In the genomic region with DNA sequence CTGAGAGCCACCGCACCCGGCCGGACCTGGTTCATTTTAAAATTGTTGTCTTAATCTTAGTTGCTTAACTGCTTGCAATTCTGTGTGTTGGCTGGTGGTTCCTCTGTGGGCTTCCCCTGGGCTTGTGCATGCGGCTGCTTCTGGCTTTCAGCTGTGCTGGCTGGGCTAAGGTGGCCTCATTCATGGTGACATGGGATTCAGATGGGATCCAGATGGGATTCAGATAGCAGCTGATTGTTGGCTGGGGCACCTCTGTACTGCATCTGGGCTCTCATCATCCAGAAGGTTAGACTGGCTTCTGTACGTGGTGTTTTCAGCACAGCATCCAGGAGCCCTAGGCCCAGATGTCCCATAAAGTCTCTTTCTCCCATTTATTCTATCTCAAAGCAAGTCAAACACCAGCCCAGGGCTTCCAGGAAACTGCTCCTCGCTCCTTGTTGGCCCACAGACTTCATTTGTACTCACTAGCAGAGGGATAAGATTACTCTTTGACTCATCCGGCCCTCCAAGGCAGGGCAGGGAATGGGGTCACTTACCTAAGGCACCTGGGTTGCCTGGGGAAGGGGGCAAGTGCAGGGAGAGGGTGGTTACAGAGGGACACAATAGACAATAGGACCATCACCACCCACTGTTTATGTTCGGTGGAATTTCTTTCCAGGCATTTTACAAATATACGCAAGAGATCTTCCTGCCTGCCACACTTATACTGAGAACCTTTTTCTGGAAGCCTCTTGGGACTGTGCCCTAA, we compare ENCODE assay signal across 12 cellular contexts. TPM values are rescaled to one million over a fixed set of nuclear protein-coding genes. Genes with fewer than 3 reads are reported as not detected.
A peak's percentile ranks its signal among the peaks of the same experiment; 100 is the strongest.
DNase-seq lines count a peak whose midpoint lies in the region; ATAC-seq and TF ChIP-seq lines count a peak whose summit lies in the region.
"Had no signal": no experiment of that assay in that cellular context is flagged by ENCODE, and none has a peak within 500 bp of the region (broad histone marks: within the 10 kb centered on the region; RNA-seq: fewer than 3 reads in every experiment).

No MANE protein-coding gene starts in this region.

- TF ChIP-seq CTCF in Panc1 (IDR thresholded peaks at IDR 0.05) (no peak), fibroblast of lung (conservative IDR thresholded peaks at IDR 0.05 in 1 of 2, IDR thresholded peaks at IDR 0.05 in 1 of 2; ENCODE audit: low read depth in 1 of 2, low read length in 2 of 2) (no peak), progenitor cell of endocrine pancreas (IDR thresholded peaks at IDR 0.05; ENCODE audit: unreplicated experiment) (no peak)

- peak; percentile 56 for DNase-seq in Daoy (ENCODE audit: low read depth)
- DNase-seq in Panc1 (ENCODE audit: low read depth, low spot score), result no peak
- peak; percentile 36 to 54 for DNase-seq in fibroblast of lung (ENCODE audit: low read depth in 2 of 2)
- DNase-seq in progenitor cell of endocrine pancreas (ENCODE audit: low spot score, unreplicated experiment), result no peak
- no peak for DNase-seq in A172 (ENCODE audit: low spot score)
- no peak for DNase-seq in NCI-H2029 treated with DMSO at 0.1 percent for 48 hours (lab: John Stamatoyannopoulos, UW)
- DNase-seq: DMS79; effector CD4-positive, alpha-beta T cell had no signal

- peaks cover 7% of the 10 kb centered on the region for H3K4me1 Mint-ChIP-seq in progenitor cell of endocrine pancreas (ENCODE audit: low read depth)

- H2AFZ ChIP-seq in fibroblast of lung (ENCODE audit: low read length), result peak overlapping the region; percentile 10

- no peak overlapping the region for H3K9ac ChIP-seq in fibroblast of lung (ENCODE audit: insufficient read depth, low read length)

- in situ Hi-C loops in Panc1 (cut with HindIII; ENCODE audit: low pct_unique_long_range_greater_than_20kb, low sequenced_read_pairs), result no loop called here

- no peaks in the 10 kb centered on the region for H3K27me3 Mint-ChIP-seq in progenitor cell of endocrine pancreas

- no peaks in the 10 kb centered on the region for H3K9me3 Mint-ChIP-seq in progenitor cell of endocrine pancreas (ENCODE audit: low read depth)
- H3K9me3 Mint-ChIP-seq: activated T-helper 1 cell treated with anti-CD3 and anti-CD28 coated beads, Interleukin-12 subunit alpha, Interleukin-12 subunit beta, Interleukin-2, Interleukin-4 antibody, amounts not matched to agents 30 ng/mL and 10 ng/mL and 1 ng/mL, durations not matched to agents 14 hours and 24 hours and 36 hours; T-helper 2 cell treated with Interferon-gamma antibody and Interleukin-4, amounts not matched to agents 5 μg/mL and 100 μg/mL, for 36 hours had no signal

- no peak for ATAC-seq in Panc1
- no peak for ATAC-seq in HG02870 (IDR thresholded peaks at IDR 0.05; ENCODE audit: unreplicated experiment)
- no peak for ATAC-seq in HG02884 (IDR thresholded peaks at IDR 0.05; ENCODE audit: unreplicated experiment)

- no TSS peak for BruUV-seq in Panc1 (replicated peaks; lab: Mats Ljungman, UMichigan)

- H3K27ac ChIP-seq in Panc1 (ENCODE audit: low read length), result peak overlapping the region; percentile 99
- peak overlapping the region; percentile 52 for H3K27ac ChIP-seq in fibroblast of lung (ENCODE audit: insufficient read depth, low read length)

- CTCF ChIA-PET in Panc1 (lab: Charles Lee), result no interaction called here

- H4K20me1 ChIP-seq in fibroblast of lung (ENCODE audit: control insufficient read depth, extremely low read depth, insufficient read depth, low read length), result no peaks in the 10 kb centered on the region

- intact Hi-C loops in Panc1 (cut with micrococcal nuclease; ENCODE audit: unreplicated experiment), result no loop called here

- H3K27me3 ChIP-seq in Panc1 (ENCODE audit: control insufficient read depth, insufficient read depth, low read length) (no peaks in the 10 kb centered on the region), fibroblast of lung (ENCODE audit: control insufficient read depth, insufficient read depth, low read length) (no peaks in the 10 kb centered on the region)

- no peak overlapping the region for H3K4me3 Mint-ChIP-seq in progenitor cell of endocrine pancreas (ENCODE audit: low read depth)
- H3K4me3 Mint-ChIP-seq: activated T-helper 1 cell treated with anti-CD3 and anti-CD28 coated beads, Interleukin-12 subunit alpha, Interleukin-12 subunit beta, Interleukin-2, Interleukin-4 antibody, amounts not matched to agents 30 ng/mL and 10 ng/mL and 1 ng/mL, durations not matched to agents 14 hours and 24 hours and 36 hours; T-helper 2 cell treated with Interferon-gamma antibody and Interleukin-4, amounts not matched to agents 5 μg/mL and 100 μg/mL, for 36 hours had no signal

- H3K36me3 Mint-ChIP-seq in progenitor cell of endocrine pancreas (ENCODE audit: insufficient read depth), result no peaks in the 10 kb centered on the region

- POLR2A ChIA-PET in Panc1 (lab: Charles Lee), result interaction anchor here (0.5 kb wide), 1 partner anchor 60 kb away, joined by 5 read pairs; no protein-coding TSS in a partner anchor

- peak overlapping the region; percentile 85 for H3K27ac Mint-ChIP-seq in progenitor cell of endocrine pancreas
- H3K27ac Mint-ChIP-seq: activated T-helper 1 cell treated with anti-CD3 and anti-CD28 coated beads, Interleukin-12 subunit alpha, Interleukin-12 subunit beta, Interleukin-2, Interleukin-4 antibody, amounts not matched to agents 30 ng/mL and 10 ng/mL and 1 ng/mL, durations not matched to agents 14 hours and 24 hours and 36 hours; T-helper 2 cell treated with Interferon-gamma antibody and Interleukin-4, amounts not matched to agents 5 μg/mL and 100 μg/mL, for 36 hours had no signal

- H3K4me2 ChIP-seq in fibroblast of lung (ENCODE audit: extremely low read depth, insufficient read depth, low read length), result no peak overlapping the region

- H3K79me2 ChIP-seq in fibroblast of lung (ENCODE audit: control insufficient read depth, insufficient read depth, low read length), result no peaks in the 10 kb centered on the region

- H3K9me3 ChIP-seq in Panc1 (ENCODE audit: control insufficient read depth, insufficient read depth, low read depth, low read length), result no peaks in the 10 kb centered on the region
- no peaks in the 10 kb centered on the region for H3K9me3 ChIP-seq in fibroblast of lung (ENCODE audit: control insufficient read depth, insufficient read depth, low read depth, low read length)

- H3K4me3 ChIP-seq in Panc1 (ENCODE audit: low read depth in 2 of 2, low read length in 2 of 2), result no peak overlapping the region
- no peak overlapping the region for H3K4me3 ChIP-seq in fibroblast of lung (replicated peaks in 1 of 4; ENCODE audit: control extremely low read depth in 1 of 4, insufficient read depth in 1 of 4, low read depth in 3 of 4, low read length in 4 of 4)

- H3K4me1 ChIP-seq in Panc1 (ENCODE audit: control insufficient read depth, insufficient read depth, low read length), result peaks cover 41% of the 10 kb centered on the region
- H3K4me1 ChIP-seq in fibroblast of lung (ENCODE audit: control insufficient read depth, extremely low read depth, insufficient read depth, low read length), result peaks cover 13% of the 10 kb centered on the region

- H3K36me3 ChIP-seq in Panc1 (ENCODE audit: control insufficient read depth, insufficient read depth, low read length), result no peaks in the 10 kb centered on the region
- H3K36me3 ChIP-seq in fibroblast of lung (ENCODE audit: control insufficient read depth, insufficient read depth, low read length), result no peaks in the 10 kb centered on the region

RNA-seq across cellular contexts. Expression of a gene that starts 10.2 kb away (rescaled TPM):
- 21.7 and 23.6 TPM in 2 replicates for total RNA-seq in Daoy (2014; rRNA removed; shearing (Covaris generic))
- 88.9 TPM for total RNA-seq in Panc1 (2021; ENCODE audit: unreplicated experiment)
- polyA plus RNA-seq in Panc1 (2012; ENCODE audit: insufficient read length), result 209 TPM
- 7.2 and 8.3 TPM in 2 replicates for total RNA-seq in fibroblast of lung
- 41.1 and 56.9 TPM in 2 replicates for polyA plus RNA-seq in fibroblast of lung
- polyA plus RNA-seq in fibroblast of lung (2012), result 33.2 and 52.3 TPM in 2 replicates
- 107 and 139 TPM in 2 replicates for polyA minus RNA-seq in fibroblast of lung (ENCODE audit: low replicate concordance)
- total RNA-seq in progenitor cell of endocrine pancreas, result 26.0 and 31.0 TPM in 2 replicates
- total RNA-seq in A172 (2014; rRNA removed; shearing (Covaris generic)), result 46.3 and 48.7 TPM in 2 replicates

RNA-seq across cellular contexts. Expression of a gene that starts 26.9 kb away (rescaled TPM):
- 29.5 and 38.0 TPM in 2 replicates for total RNA-seq in Daoy (2014; rRNA removed; shearing (Covaris generic))
- total RNA-seq in Panc1 (2021; ENCODE audit: unreplicated experiment) (52.1 TPM), fibroblast of lung (87.1 and 106 TPM in 2 replicates), progenitor cell of endocrine pancreas (19.6 and 21.3 TPM in 2 replicates)
- 80.9 TPM for polyA plus RNA-seq in Panc1 (2012; ENCODE audit: insufficient read length)
- polyA plus RNA-seq in fibroblast of lung, result 15.6 and 21.0 TPM in 2 replicates
- polyA plus RNA-seq in fibroblast of lung (2012), result 41.0 and 47.6 TPM in 2 replicates
- polyA minus RNA-seq in fibroblast of lung (ENCODE audit: low replicate concordance), result 3.7 and 7.4 TPM in 2 replicates
- total RNA-seq in A172 (2014; rRNA removed; shearing (Covaris generic)), result 26.8 and 31.5 TPM in 2 replicates

RNA-seq across cellular contexts. Expression of a gene that starts 50.8 kb away (rescaled TPM):
- 31.9 and 35.8 TPM in 2 replicates for total RNA-seq in Daoy (2014; rRNA removed; shearing (Covaris generic))
- total RNA-seq in Panc1 (2021; ENCODE audit: unreplicated experiment) (115 TPM), fibroblast of lung (31.7 and 33.4 TPM in 2 replicates), progenitor cell of endocrine pancreas (150 and 157 TPM in 2 replicates)
- polyA plus RNA-seq in Panc1 (2012; ENCODE audit: insufficient read length), result 54.8 TPM
- polyA plus RNA-seq in fibroblast of lung, result 193 and 217 TPM in 2 replicates
- 148 and 150 TPM in 2 replicates for polyA plus RNA-seq in fibroblast of lung (2012)
- polyA minus RNA-seq in fibroblast of lung (ENCODE audit: low replicate concordance), result 51.1 and 51.5 TPM in 2 replicates
- 58.9 and 59.1 TPM in 2 replicates for total RNA-seq in A172 (2014; rRNA removed; shearing (Covaris generic))

Comparison
In these comparisons a context has a peak if more than half of its experiments do, and no peak if none do; other contexts are left out.
1. DNase-seq: peak in Daoy (single experiment) and fibroblast of lung (2 of 2); none in Panc1 (single experiment), progenitor cell of endocrine pancreas (single experiment), A172 (single experiment) and NCI-H2029 treated with DMSO at 0.1 percent for 48 hours (single experiment).